20 cellular contexts compared by ENCODE assay signal in the genomic region with DNA sequence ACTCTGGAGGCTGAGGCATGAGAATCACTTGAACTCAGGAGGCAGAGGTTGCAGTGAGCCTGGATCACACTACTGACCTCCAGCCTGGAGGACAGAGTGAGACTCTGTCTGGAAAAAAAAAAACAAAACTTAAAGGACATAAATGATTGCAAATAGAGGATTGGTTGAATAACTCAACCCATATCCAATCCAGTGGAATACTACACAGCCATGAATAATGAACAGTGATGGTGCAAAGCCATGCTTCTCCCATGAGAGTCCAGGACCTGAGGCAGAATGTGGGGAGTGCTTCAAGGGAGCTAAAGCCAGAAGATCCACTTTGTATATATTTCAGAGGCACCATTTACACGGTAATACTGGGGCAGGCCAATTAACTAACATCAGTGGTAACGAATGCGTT. TPM values are rescaled to one million over a fixed set of nuclear protein-coding genes. Genes with fewer than 3 reads are reported as not detected.
A peak's percentile ranks its signal among the peaks of the same experiment; 100 is the strongest.
DNase-seq lines count a peak whose midpoint lies in the region; TF ChIP-seq lines count a peak whose summit lies in the region.
"Had no signal": no experiment of that assay in that cellular context is flagged by ENCODE, and none has a peak within 500 bp of the region (broad histone marks: within the 10 kb centered on the region; RNA-seq: fewer than 3 reads in every experiment).

No MANE protein-coding gene starts in this region.

- H3K27me3 Mint-ChIP-seq in Caco-2 (ENCODE audit: insufficient read depth, unreplicated experiment): no peaks in the 10 kb centered on the region

- H3K9me2 ChIP-seq in hepatocyte (replicated peaks; ENCODE audit: insufficient read depth): no peaks in the 10 kb centered on the region

- H3K27ac ChIP-seq in HEK293 (ENCODE audit: extremely low read depth, low read depth, low read length): no peak overlapping the region
- H3K27ac ChIP-seq in hepatocyte: peak overlapping the region; percentile 78
- no peak overlapping the region for H3K27ac ChIP-seq in ascending aorta
- H3K27ac ChIP-seq: BLaER1 had no signal

- DNase-seq in Caco-2: no peak
- no peak for DNase-seq in hepatocyte (ENCODE audit: low spot score)
- no peak for DNase-seq in ascending aorta (ENCODE audit: low spot score in 2 of 2)
- no peak for DNase-seq in central memory CD4-positive, alpha-beta T cell
- DNase-seq: 8988T; ACHN; BE2C; C1 segment of cervical spinal cord; Calu3; CD4-positive, alpha-beta memory T cell; CD4-positive, CD25-positive, alpha-beta regulatory T cell; CD8-positive, alpha-beta memory T cell; COR-L47; DMS79 treated with DMSO at 0.1 percent for 48 hours; GF-D8 had no signal

- H3K4me3 Mint-ChIP-seq in Caco-2 (ENCODE audit: unreplicated experiment): no peak overlapping the region
- H3K4me3 Mint-ChIP-seq: CD14-positive monocyte; CD4-positive, alpha-beta memory T cell; CD4-positive, CD25-positive, alpha-beta regulatory T cell; CD8-positive, alpha-beta memory T cell had no signal

- H4K20me1 ChIP-seq in hepatocyte (ENCODE audit: insufficient read depth, poor library complexity, severe bottlenecking): no peaks in the 10 kb centered on the region
- H4K20me1 ChIP-seq: BLaER1 had no signal

- H3K27me3 ChIP-seq in Caco-2 (replicated peaks; ENCODE audit: control insufficient read depth, insufficient read depth, low read length): no peaks in the 10 kb centered on the region
- no peaks in the 10 kb centered on the region for H3K27me3 ChIP-seq in hepatocyte
- no peaks in the 10 kb centered on the region for H3K27me3 ChIP-seq in ascending aorta
- H3K27me3 ChIP-seq: BE2C, BLaER1 had no signal

- H3K4me3 ChIP-seq in Caco-2 (ENCODE audit: low read depth, low read length): no peak overlapping the region
- no peak overlapping the region for H3K4me3 ChIP-seq in HEK293 (ENCODE audit: low read depth, low read length)
- no peak overlapping the region for H3K4me3 ChIP-seq in hepatocyte
- no peak overlapping the region for H3K4me3 ChIP-seq in ascending aorta
- H3K4me3 ChIP-seq: BLaER1 had no signal

- H3K4me1 Mint-ChIP-seq in Caco-2 (ENCODE audit: low read depth, unreplicated experiment): peaks cover 24% of the 10 kb centered on the region
- H3K4me1 Mint-ChIP-seq: CD8-positive, alpha-beta memory T cell had no signal

- no peak for TF ChIP-seq CTCF in Caco-2 (IDR thresholded peaks at IDR 0.05; ENCODE audit: insufficient read depth in 1 of 2, low read depth in 1 of 2, low read length in 1 of 2, severe bottlenecking in 1 of 2, unreplicated experiment in 1 of 2)
- no peak for TF ChIP-seq CTCF in HEK293 (tag by site-specific recombination; IDR thresholded peaks at IDR 0.05)
- no peak for TF ChIP-seq CTCF in hepatocyte (IDR thresholded peaks at IDR 0.05; ENCODE audit: poor library complexity)
- no peak for TF ChIP-seq CTCF in ascending aorta (IDR thresholded peaks at IDR 0.05)

- peak overlapping the region; percentile 79 for H3K27ac Mint-ChIP-seq in Caco-2 (ENCODE audit: unreplicated experiment)
- H3K27ac Mint-ChIP-seq: CD14-positive monocyte; CD4-positive, alpha-beta memory T cell; CD4-positive, CD25-positive, alpha-beta regulatory T cell; CD8-positive, alpha-beta memory T cell had no signal

- H3K9me3 Mint-ChIP-seq in Caco-2 (ENCODE audit: unreplicated experiment): peaks cover 10% of the 10 kb centered on the region
- H3K9me3 Mint-ChIP-seq: CD4-positive, CD25-positive, alpha-beta regulatory T cell had no signal

- H3K9me3 ChIP-seq in Caco-2 (0 out of 2 replicates have a peak, but pooled peaks cover 3% of the 10 kb centered on the region), HEK293 (ENCODE audit: control insufficient read depth, insufficient read depth, low read depth, low read length) (no peaks in the 10 kb centered on the region), hepatocyte (ENCODE audit: low read depth) (no peaks in the 10 kb centered on the region), ascending aorta (no peaks in the 10 kb centered on the region)
- H3K9me3 ChIP-seq: BE2C, BLaER1 had no signal

- H3K36me3 ChIP-seq in Caco-2 (ENCODE audit: control insufficient read depth, insufficient read depth, low read length) (no peaks in the 10 kb centered on the region), HEK293 (ENCODE audit: control insufficient read depth in 2 of 2, insufficient read depth in 1 of 2, low read length in 2 of 2) (no peaks in the 10 kb centered on the region), hepatocyte (replicated peaks; ENCODE audit: insufficient read depth, low read depth) (no peaks in the 10 kb centered on the region), ascending aorta (no peaks in the 10 kb centered on the region)
- H3K36me3 ChIP-seq: BE2C, BLaER1 had no signal

- WGBS in hepatocyte (ENCODE audit: low lambda C conversion rate, missing lambda C conversion rate): 83% methylated on average over 3 of the region's 3 CpGs

- H3K36me3 Mint-ChIP-seq in Caco-2 (ENCODE audit: insufficient read depth, unreplicated experiment): peaks cover 5% of the 10 kb centered on the region
- H3K36me3 Mint-ChIP-seq: CD4-positive, alpha-beta memory T cell; CD4-positive, CD25-positive, alpha-beta regulatory T cell; CD8-positive, alpha-beta memory T cell had no signal

- POLR2A ChIA-PET in Caco-2 (lab: Charles Lee): no interaction called here
- POLR2A ChIA-PET in HEK293 (lab: Yijun Ruan, JAX): no interaction called here

- BruUV-seq in Caco-2 (replicated peaks; lab: Mats Ljungman, UMichigan): no TSS peak

- no peak overlapping the region for H3K4me2 ChIP-seq in hepatocyte
- H3K4me2 ChIP-seq: BLaER1 had no signal

- no peak overlapping the region for H2AFZ ChIP-seq in hepatocyte

- peaks cover 29% of the 10 kb centered on the region for H3K4me1 ChIP-seq in Caco-2
- H3K4me1 ChIP-seq in HEK293 (ENCODE audit: control insufficient read depth, insufficient read depth, low read length): no peaks in the 10 kb centered on the region
- peaks cover 5% of the 10 kb centered on the region for H3K4me1 ChIP-seq in hepatocyte (ENCODE audit: insufficient read depth)
- no peaks in the 10 kb centered on the region for H3K4me1 ChIP-seq in ascending aorta
- H3K4me1 ChIP-seq: BE2C, BLaER1 had no signal

- CTCF ChIA-PET in Caco-2 (lab: Charles Lee): no interaction called here
- CTCF ChIA-PET in HEK293 (lab: Yijun Ruan, JAX): interaction anchor here (0.6 to 1.1 kb wide), 2 partner anchors 132 to 301 kb away, joined by 3 read pairs; no protein-coding TSS in a partner anchor

- no peaks in the 10 kb centered on the region for H3K79me2 ChIP-seq in hepatocyte

- intact Hi-C loops in Caco-2 (cut with micrococcal nuclease; ENCODE audit: unreplicated experiment) (no loop called here), ascending aorta (cut with DNase I) (loop anchor here (10.0 kb wide), 1 partner anchor 299 kb away; no protein-coding TSS in a partner anchor)

TF ChIP-seq in HEK293, 187 proteins besides CTCF, POLR2A, EP300 and RAD21:
- TF ChIP-seq ZNF488 (tag by site-specific recombination; IDR thresholded peaks at IDR 0.05) (no peak), ZNF146 (tag by site-specific recombination; IDR thresholded peaks at IDR 0.05) (peak; percentile 55)

RNA-seq across cellular contexts. Expression of gene CEACAM18, which starts 2.2 kb away (rescaled TPM):
- total RNA-seq in Caco-2 (2022) (0.79 TPM in 1 of 2 replicates, not detected in the other), hepatocyte (not detected in 2 replicates), ascending aorta (not detected)
- 0.19 TPM in 1 of 2 replicates, not detected in the other for polyA plus RNA-seq in hepatocyte
- total RNA-seq: A673; Calu3; CD4-positive, alpha-beta memory T cell; CD4-positive, CD25-positive, alpha-beta regulatory T cell; CD8-positive, alpha-beta memory T cell had no signal
- polyA plus RNA-seq: AG04450; CD14-positive monocyte; CD4-positive, alpha-beta memory T cell; CD4-positive, CD25-positive, alpha-beta regulatory T cell; CD8-positive, alpha-beta memory T cell had no signal

RNA-seq across cellular contexts. Expression of gene SIGLEC8, which starts 17.9 kb away (rescaled TPM):
- not detected in 2 replicates for total RNA-seq in Caco-2 (2022)
- total RNA-seq in hepatocyte: 0.13 and 1.2 TPM in 2 replicates
- 0.28 TPM in 1 of 2 replicates, not detected in the other for polyA plus RNA-seq in hepatocyte
- total RNA-seq in ascending aorta: not detected
- total RNA-seq: A673; Calu3; CD4-positive, alpha-beta memory T cell; CD4-positive, CD25-positive, alpha-beta regulatory T cell; CD8-positive, alpha-beta memory T cell had no signal
- polyA plus RNA-seq: AG04450; CD14-positive monocyte; CD4-positive, alpha-beta memory T cell; CD4-positive, CD25-positive, alpha-beta regulatory T cell; CD8-positive, alpha-beta memory T cell had no signal

RNA-seq across cellular contexts. Expression of gene SIGLEC12, which starts 25.4 kb away (rescaled TPM):
- not detected in 2 replicates for total RNA-seq in Caco-2 (2022)
- not detected in 2 replicates for total RNA-seq in hepatocyte
- polyA plus RNA-seq in hepatocyte: 0.11 and 0.29 TPM in 2 replicates
- total RNA-seq in ascending aorta: not detected
- total RNA-seq: A673; Calu3; CD4-positive, alpha-beta memory T cell; CD4-positive, CD25-positive, alpha-beta regulatory T cell had no signal
- polyA plus RNA-seq: AG04450; CD4-positive, alpha-beta memory T cell had no signal

RNA-seq across cellular contexts. Expression of gene SIGLEC6, which starts 55.3 kb away (rescaled TPM):
- total RNA-seq in Caco-2 (2022): 10.0 and 14.3 TPM in 2 replicates
- not detected in 2 replicates for total RNA-seq in hepatocyte
- polyA plus RNA-seq in hepatocyte: not detected in 2 replicates
- total RNA-seq in ascending aorta: 6.6 TPM
- total RNA-seq: A673; Calu3; CD4-positive, alpha-beta memory T cell; CD4-positive, CD25-positive, alpha-beta regulatory T cell; CD8-positive, alpha-beta memory T cell had no signal
- polyA plus RNA-seq: AG04450; CD14-positive monocyte; CD4-positive, CD25-positive, alpha-beta regulatory T cell; CD8-positive, alpha-beta memory T cell had no signal

RNA-seq across cellular contexts. Expression of gene SIGLEC10, which starts 58.7 kb away (rescaled TPM):
- total RNA-seq in Caco-2 (2022) (not detected in 2 replicates), hepatocyte (1.0 and 1.6 TPM in 2 replicates), ascending aorta (5.4 TPM)
- 0.84 TPM in 1 of 2 replicates, not detected in the other for polyA plus RNA-seq in hepatocyte
- total RNA-seq: A673, Calu3 had no signal
- polyA plus RNA-seq: AG04450 had no signal
